1 cellular context compared by ENCODE assay signal in the genomic region with DNA sequence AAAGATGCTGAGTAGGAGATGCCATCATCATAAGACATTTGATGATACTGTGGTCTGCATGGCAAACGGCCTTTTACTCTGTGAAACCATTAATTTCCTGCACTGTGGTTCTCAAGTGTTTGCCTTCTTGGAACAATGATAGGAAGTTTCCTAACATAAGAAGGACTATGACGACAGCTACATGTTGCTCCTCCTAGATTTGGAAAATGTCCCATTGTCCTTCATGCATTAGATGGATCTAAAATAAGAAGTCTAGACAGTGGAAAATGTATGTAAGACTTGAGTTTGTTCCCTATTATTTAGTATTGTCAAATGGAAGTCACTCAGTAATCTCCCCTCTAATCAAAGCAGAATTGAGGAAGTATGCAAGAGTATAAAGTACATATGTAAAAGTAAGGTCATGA.
TF ChIP-seq lines count a peak whose summit lies in the region.

No MANE protein-coding gene starts in this region.

TF ChIP-seq in GM23338, 12 proteins besides CTCF, POLR2A, EP300 and RAD21 (continued from another document):
- TF ChIP-seq, protein P1, sequence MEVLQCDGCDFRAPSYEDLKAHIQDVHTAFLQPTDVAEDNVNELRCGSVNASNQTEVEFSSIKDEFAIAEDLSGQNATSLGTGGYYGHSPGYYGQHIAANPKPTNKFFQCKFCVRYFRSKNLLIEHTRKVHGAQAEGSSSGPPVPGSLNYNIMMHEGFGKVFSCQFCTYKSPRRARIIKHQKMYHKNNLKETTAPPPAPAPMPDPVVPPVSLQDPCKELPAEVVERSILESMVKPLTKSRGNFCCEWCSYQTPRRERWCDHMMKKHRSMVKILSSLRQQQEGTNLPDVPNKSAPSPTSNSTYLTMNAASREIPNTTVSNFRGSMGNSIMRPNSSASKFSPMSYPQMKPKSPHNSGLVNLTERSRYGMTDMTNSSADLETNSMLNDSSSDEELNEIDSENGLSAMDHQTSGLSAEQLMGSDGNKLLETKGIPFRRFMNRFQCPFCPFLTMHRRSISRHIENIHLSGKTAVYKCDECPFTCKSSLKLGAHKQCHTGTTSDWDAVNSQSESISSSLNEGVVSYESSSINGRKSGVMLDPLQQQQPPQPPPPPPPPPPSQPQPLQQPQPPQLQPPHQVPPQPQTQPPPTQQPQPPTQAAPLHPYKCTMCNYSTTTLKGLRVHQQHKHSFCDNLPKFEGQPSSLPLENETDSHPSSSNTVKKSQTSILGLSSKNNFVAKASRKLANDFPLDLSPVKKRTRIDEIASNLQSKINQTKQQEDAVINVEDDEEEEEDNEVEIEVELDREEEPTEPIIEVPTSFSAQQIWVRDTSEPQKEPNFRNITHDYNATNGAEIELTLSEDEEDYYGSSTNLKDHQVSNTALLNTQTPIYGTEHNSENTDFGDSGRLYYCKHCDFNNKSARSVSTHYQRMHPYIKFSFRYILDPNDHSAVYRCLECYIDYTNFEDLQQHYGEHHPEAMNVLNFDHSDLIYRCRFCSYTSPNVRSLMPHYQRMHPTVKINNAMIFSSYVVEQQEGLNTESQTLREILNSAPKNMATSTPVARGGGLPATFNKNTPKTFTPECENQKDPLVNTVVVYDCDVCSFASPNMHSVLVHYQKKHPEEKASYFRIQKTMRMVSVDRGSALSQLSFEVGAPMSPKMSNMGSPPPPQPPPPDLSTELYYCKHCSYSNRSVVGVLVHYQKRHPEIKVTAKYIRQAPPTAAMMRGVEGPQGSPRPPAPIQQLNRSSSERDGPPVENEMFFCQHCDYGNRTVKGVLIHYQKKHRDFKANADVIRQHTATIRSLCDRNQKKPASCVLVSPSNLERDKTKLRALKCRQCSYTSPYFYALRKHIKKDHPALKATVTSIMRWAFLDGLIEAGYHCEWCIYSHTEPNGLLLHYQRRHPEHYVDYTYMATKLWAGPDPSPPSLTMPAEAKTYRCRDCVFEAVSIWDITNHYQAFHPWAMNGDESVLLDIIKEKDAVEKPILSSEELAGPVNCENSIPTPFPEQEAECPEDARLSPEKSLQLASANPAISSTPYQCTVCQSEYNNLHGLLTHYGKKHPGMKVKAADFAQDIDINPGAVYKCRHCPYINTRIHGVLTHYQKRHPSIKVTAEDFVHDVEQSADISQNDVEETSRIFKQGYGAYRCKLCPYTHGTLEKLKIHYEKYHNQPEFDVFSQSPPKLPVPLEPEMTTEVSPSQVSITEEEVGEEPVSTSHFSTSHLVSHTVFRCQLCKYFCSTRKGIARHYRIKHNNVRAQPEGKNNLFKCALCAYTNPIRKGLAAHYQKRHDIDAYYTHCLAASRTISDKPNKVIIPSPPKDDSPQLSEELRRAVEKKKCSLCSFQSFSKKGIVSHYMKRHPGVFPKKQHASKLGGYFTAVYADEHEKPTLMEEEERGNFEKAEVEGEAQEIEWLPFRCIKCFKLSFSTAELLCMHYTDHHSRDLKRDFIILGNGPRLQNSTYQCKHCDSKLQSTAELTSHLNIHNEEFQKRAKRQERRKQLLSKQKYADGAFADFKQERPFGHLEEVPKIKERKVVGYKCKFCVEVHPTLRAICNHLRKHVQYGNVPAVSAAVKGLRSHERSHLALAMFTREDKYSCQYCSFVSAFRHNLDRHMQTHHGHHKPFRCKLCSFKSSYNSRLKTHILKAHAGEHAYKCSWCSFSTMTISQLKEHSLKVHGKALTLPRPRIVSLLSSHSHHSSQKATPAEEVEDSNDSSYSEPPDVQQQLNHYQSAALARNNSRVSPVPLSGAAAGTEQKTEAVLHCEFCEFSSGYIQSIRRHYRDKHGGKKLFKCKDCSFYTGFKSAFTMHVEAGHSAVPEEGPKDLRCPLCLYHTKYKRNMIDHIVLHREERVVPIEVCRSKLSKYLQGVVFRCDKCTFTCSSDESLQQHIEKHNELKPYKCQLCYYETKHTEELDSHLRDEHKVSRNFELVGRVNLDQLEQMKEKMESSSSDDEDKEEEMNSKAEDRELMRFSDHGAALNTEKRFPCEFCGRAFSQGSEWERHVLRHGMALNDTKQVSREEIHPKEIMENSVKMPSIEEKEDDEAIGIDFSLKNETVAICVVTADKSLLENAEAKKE (CRISPR knock-in tag; IDR thresholded peaks at IDR 0.05): no peak
